Comparison of ENCODE assay signal across 8 cellular contexts in the genomic region with DNA sequence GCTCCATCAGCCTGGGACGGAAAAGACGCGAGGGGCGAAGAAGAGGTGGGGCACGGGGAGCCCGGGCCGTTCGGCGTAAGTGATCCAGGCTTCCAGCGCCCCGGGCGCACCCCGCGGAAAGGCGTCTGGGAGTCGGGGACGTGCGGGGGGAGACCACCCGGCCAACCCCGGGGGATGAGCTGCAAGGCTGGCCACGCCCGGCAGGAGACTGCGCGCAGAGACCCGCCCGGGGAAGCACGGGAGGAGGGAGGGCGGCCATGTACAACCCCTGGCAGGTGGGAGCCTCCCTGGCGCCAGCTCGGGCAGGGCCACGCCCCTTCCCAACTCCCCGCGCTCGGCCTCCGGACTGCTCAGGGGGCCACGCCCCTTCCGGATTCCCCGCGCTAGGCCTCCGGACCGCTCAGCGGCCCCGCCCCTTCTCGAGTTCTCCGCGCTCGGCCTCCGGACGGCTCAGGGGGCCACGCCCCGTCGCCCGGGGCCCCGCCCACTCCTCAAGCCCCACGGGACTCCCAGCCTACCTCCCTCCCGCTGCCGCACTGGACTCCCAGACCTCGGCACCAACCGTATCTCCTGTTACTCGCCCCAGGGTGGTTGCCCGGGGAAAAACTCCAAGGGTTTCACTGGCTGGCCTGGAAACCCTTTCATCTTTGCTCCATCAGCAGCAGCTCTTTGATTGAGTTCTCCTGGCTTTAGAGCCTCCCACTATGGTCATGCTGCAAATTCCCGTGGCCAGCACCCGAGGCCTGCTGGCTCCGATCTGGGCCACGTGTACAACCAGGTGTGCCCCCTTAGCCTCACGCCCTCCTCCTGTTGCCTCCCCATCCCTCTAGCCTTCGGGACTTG.
DNase-seq lines count a peak whose midpoint lies in the region; ATAC-seq and TF ChIP-seq lines count a peak whose summit lies in the region.

No MANE protein-coding gene starts in this region.

- peak overlapping the region; percentile 100 for H2AFZ ChIP-seq in smooth muscle cell (ENCODE audit: low read depth)

- no peaks in the 10 kb centered on the region for H3K4me1 ChIP-seq in smooth muscle cell (ENCODE audit: low read depth)

- DNase-seq in NCI-H2107 treated with DMSO at 0.1 percent for 48 hours (lab: John Stamatoyannopoulos, UW; ENCODE audit: unreplicated experiment) (peak; percentile 76), caudate nucleus (lab: John Stamatoyannopoulos, UW) (peak in 54 of 61 donors; percentile 11 to 87 (median 57)), inferior parietal cortex (ENCODE audit: extremely low spot score) (peak; percentile 70), smooth muscle cell (lab: John Stamatoyannopoulos, UW; ENCODE audit: unreplicated experiment) (peak; percentile 67), KG1 (lab: John Stamatoyannopoulos, UW) (no peak)
- DNase-seq in activated CD4-positive, CD25-positive, alpha-beta regulatory T cell (lab: John Stamatoyannopoulos, UW) = peak; percentile 25 to 39 (median 31)

- no peaks in the 10 kb centered on the region for H3F3A ChIP-seq in smooth muscle cell (ENCODE audit: low read depth)

- TF ChIP-seq CTCF in smooth muscle cell (IDR thresholded peaks at IDR 0.05; ENCODE audit: borderline replicate concordance, insufficient read depth, poor library complexity, severe bottlenecking) = no peak

- H3K36me3 ChIP-seq in smooth muscle cell (ENCODE audit: low read depth) = no peaks in the 10 kb centered on the region

- peak; percentile 93 for ATAC-seq in GM18520 (IDR thresholded peaks at IDR 0.05; ENCODE audit: unreplicated experiment)
- peak; percentile 97 for ATAC-seq in HG03045 (IDR thresholded peaks at IDR 0.05; ENCODE audit: unreplicated experiment)

- no peaks in the 10 kb centered on the region for H3K27me3 ChIP-seq in smooth muscle cell (ENCODE audit: low read depth)

- no peaks in the 10 kb centered on the region for H4K20me1 ChIP-seq in smooth muscle cell (ENCODE audit: low read depth)

- peak overlapping the region; percentile 58 for H3K9ac ChIP-seq in smooth muscle cell (ENCODE audit: low read depth)

- H3K4me3 ChIP-seq in smooth muscle cell = peak overlapping the region; percentile 86

- no peaks in the 10 kb centered on the region for H3K79me2 ChIP-seq in smooth muscle cell (ENCODE audit: low read depth)

- H3K27ac ChIP-seq in caudate nucleus (ENCODE audit: low read depth, low read length) = peak overlapping the region; percentile 73
- peak overlapping the region; percentile 43 for H3K27ac ChIP-seq in smooth muscle cell (ENCODE audit: low read depth)

- H3K9me3 ChIP-seq in smooth muscle cell (replicated peaks; ENCODE audit: low read depth) = no peaks in the 10 kb centered on the region

- H3K4me2 ChIP-seq in smooth muscle cell = peak overlapping the region; percentile 99

- 5% methylated on average over 48 of the region's 67 CpGs for WGBS in smooth muscle cell (ENCODE audit: low lambda C conversion rate)
